In the genomic region with DNA sequence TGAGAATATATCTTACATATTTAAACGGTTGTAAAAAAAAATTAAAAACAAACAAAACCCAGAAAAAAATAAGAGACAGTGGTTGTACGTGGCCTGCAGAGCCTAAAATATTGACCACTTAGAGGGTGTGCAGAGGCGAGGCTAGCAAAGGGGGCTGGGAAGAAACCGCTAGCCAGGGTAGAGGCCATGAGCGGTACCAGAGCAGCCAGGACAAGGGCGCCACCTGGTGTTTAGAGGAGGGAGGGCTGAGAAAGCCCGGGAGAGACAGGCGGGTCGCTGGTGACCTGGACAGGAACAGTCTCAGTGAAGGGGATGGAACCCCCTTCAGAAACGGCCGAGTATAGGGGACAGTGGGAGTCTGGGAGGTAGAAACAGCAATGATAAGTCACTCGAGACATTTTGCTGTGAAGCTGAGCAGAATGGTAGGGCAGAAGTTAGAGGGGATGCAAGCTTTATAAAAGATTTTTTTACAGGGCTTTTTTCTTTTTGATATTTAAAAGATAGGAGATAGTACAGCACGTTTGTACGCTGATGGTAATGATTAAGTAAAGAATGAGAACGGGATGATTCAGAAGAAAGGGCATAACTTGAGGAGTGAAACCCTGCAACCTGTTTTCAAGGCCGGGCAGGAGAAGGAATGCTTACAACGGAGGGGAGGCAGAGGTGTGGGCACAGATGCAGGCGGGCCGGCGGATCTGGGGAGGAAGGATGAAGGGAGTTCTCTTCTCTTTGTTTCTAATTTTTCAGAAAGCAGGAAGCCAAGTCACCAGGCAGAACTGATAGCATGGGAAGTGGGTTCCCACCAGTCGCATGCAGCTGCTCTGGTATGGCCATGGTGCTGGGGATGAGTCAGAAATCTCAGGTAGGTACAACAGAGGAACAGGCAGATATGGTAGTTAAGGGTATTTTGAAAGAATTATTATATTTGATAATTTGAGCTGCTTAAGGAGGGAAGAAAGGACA, we compare ENCODE assay signal across 9 cellular contexts.
DNase-seq lines count a peak whose midpoint lies in the region; ATAC-seq and TF ChIP-seq lines count a peak whose summit lies in the region.
"Had no signal": no experiment of that assay in that cellular context is flagged by ENCODE, and none has a peak within 500 bp of the region (broad histone marks: within the 10 kb centered on the region; RNA-seq: fewer than 3 reads in every experiment).

No MANE protein-coding gene starts in this region.

- peaks cover 58% of the 10 kb centered on the region for H3K27me3 Mint-ChIP-seq in activated CD4-positive, alpha-beta T cell treated with anti-CD3 and anti-CD28 coated beads, Interleukin-2, amount 10 ng/mL, durations not matched to agents 24 days and 14 days

- H3K27ac Mint-ChIP-seq in activated CD4-positive, alpha-beta T cell treated with anti-CD3 and anti-CD28 coated beads, Interleukin-2, amount 10 ng/mL, durations not matched to agents 24 days and 14 days, result no peak overlapping the region
- H3K27ac Mint-ChIP-seq: IgD-negative memory B cell had no signal

- no peak overlapping the region for H3K4me3 ChIP-seq in dorsolateral prefrontal cortex
- no peak overlapping the region for H3K4me3 ChIP-seq in muscle layer of duodenum (ENCODE audit: low read depth in 1 of 2, low read length in 2 of 2)

- TF ChIP-seq CTCF in AG09319 (IDR thresholded peaks at IDR 0.05; ENCODE audit: low read depth, low read length), result peak; percentile 59
- peak; percentile 30 to 87 (median 66) for TF ChIP-seq CTCF in dorsolateral prefrontal cortex (IDR thresholded peaks at IDR 0.05 in 54 of 56, conservative IDR thresholded peaks at IDR 0.05 in 2 of 56; ENCODE audit: low read depth in 1 of 56, partially characterized antibody in 56 of 56)

- peaks cover 0 to 10% of the 10 kb centered on the region in 2 donors for H3K4me1 ChIP-seq in muscle layer of duodenum (ENCODE audit: control insufficient read depth in 1 of 2, insufficient read depth in 2 of 2, low read length in 2 of 2)

- peak overlapping the region; percentile 45 for H3K4me3 Mint-ChIP-seq in activated CD4-positive, alpha-beta T cell treated with anti-CD3 and anti-CD28 coated beads, Interleukin-2, amount 10 ng/mL, durations not matched to agents 24 days and 14 days

- intact Hi-C loops in activated CD4-positive, alpha-beta T cell treated with anti-CD3 and anti-CD28 coated beads, Interleukin-2, amount 10 ng/mL, durations not matched to agents 24 days and 14 days (cut with micrococcal nuclease), result loop anchor here (1.0 to 10.0 kb wide), 4 partner anchors 76 to 909 kb away; partner anchors contain the start of genes FAM229B and TUBE1
- intact Hi-C loops in dorsolateral prefrontal cortex (cut with DNase I), result loop anchor here in 1 of 2 donors (5.0 to 10.0 kb wide), 2 partner anchors 76 to 459 kb away; partner anchors contain the start of genes FAM229B and TUBE1

- DNase-seq in AG09319 (ENCODE audit: extremely low read depth, low read depth), result no peak
- peak; percentile 75 for DNase-seq in NCI-H2171 treated with DMSO at 0.1 percent for 48 hours (lab: John Stamatoyannopoulos, UW)
- DNase-seq in activated CD4-positive, alpha-beta T cell treated with anti-CD3 and anti-CD28 coated beads, Interleukin-2, amount 10 ng/mL, durations not matched to agents 24 days and 14 days, result peak; percentile 93
- DNase-seq in dorsolateral prefrontal cortex, result peak in 8 of 10 donors; percentile 36 to 67 (median 54)
- peak; percentile 60 to 67 for DNase-seq in stimulated activated CD8-positive, alpha-beta memory T cell treated with anti-CD3 and anti-CD28 coated beads, Interleukin-7, amount 100 ng/mL, for 48 hours (ENCODE audit: extremely low read depth in 1 of 2, low read depth in 1 of 2)

- H3K36me3 ChIP-seq in muscle layer of duodenum (ENCODE audit: control insufficient read depth in 1 of 2, insufficient read depth in 2 of 2, low read length in 2 of 2), result peaks cover 40 to 69% of the 10 kb centered on the region in 2 donors

- H3K27ac ChIP-seq in dorsolateral prefrontal cortex (no peak overlapping the region), muscle layer of duodenum (ENCODE audit: low read length) (peak overlapping the region; percentile 17)

- ATAC-seq in GM18520 (IDR thresholded peaks at IDR 0.05; ENCODE audit: unreplicated experiment), result peak; percentile 93
- peak; percentile 98 for ATAC-seq in HG03039 (IDR thresholded peaks at IDR 0.05; ENCODE audit: unreplicated experiment)

- H3K36me3 Mint-ChIP-seq in activated CD4-positive, alpha-beta T cell treated with anti-CD3 and anti-CD28 coated beads, Interleukin-2, amount 10 ng/mL, durations not matched to agents 24 days and 14 days (ENCODE audit: low read depth), result no peaks in the 10 kb centered on the region

- H3K9me3 ChIP-seq in muscle layer of duodenum (ENCODE audit: control insufficient read depth in 1 of 2, low read length in 2 of 2), result no peaks in the 10 kb centered on the region

- no peaks in the 10 kb centered on the region for H3K9me3 Mint-ChIP-seq in activated CD4-positive, alpha-beta T cell treated with anti-CD3 and anti-CD28 coated beads, Interleukin-2, amount 10 ng/mL, durations not matched to agents 24 days and 14 days
- H3K9me3 Mint-ChIP-seq: IgD-negative memory B cell had no signal

- peaks cover 16% of the 10 kb centered on the region for H3K4me1 Mint-ChIP-seq in activated CD4-positive, alpha-beta T cell treated with anti-CD3 and anti-CD28 coated beads, Interleukin-2, amount 10 ng/mL, durations not matched to agents 24 days and 14 days

- H3K27me3 ChIP-seq in dorsolateral prefrontal cortex, result no peaks in the 10 kb centered on the region
- no peaks in the 10 kb centered on the region for H3K27me3 ChIP-seq in muscle layer of duodenum (ENCODE audit: low read depth, low read length)
